12 cellular contexts compared by ENCODE assay signal in genomic region chr11:44833869-44834452, GRCh38.
DNase-seq lines count a peak whose midpoint lies in the region; ATAC-seq and TF ChIP-seq lines count a peak whose summit lies in the region.
"Had no signal": no experiment of that assay in that cellular context is flagged by ENCODE, and none has a peak within 500 bp of the region (broad histone marks: within the 10 kb centered on the region; RNA-seq: fewer than 3 reads in every experiment).

No MANE protein-coding gene starts in this region.

- peak overlapping the region; percentile 66; the same call in 1 of the 2 replicates for H3K27ac ChIP-seq in GM23338 (ENCODE audit: low read depth)
- H3K27ac ChIP-seq in right cardiac atrium (ENCODE audit: low read length) = peak overlapping the region; percentile 39
- H3K27ac ChIP-seq: BLaER1 treated with 17β-estradiol and CSF1 and Interleukin-3, amounts not matched to agents 10 nM and 100 nM had no signal

- H3K79me2 ChIP-seq in GM23338 (replicated peaks; ENCODE audit: insufficient read depth) = no peaks in the 10 kb centered on the region

- no peak overlapping the region for H3K27ac Mint-ChIP-seq in GM23338

- H3K4me1 Mint-ChIP-seq in GM23338 = peaks cover 38% of the 10 kb centered on the region
- peaks cover 2% of the 10 kb centered on the region for H3K4me1 Mint-ChIP-seq in activated T-cell treated with anti-CD3 and anti-CD28 coated beads, Interleukin-2, amount 50 U/mL, for 4 hours (ENCODE audit: low read depth)

- H3K4me3 ChIP-seq in GM23338 (no peak overlapping the region; the same call in 1 of the 2 replicates), right cardiac atrium (ENCODE audit: low read length) (no peak overlapping the region), neuron (ENCODE audit: low read length) (no peak overlapping the region)
- H3K4me3 ChIP-seq: BLaER1 treated with 17β-estradiol and CSF1 and Interleukin-3, amounts not matched to agents 10 nM and 100 nM had no signal

- intact Hi-C loops in right cardiac atrium (cut with DNase I) = no loop called here

- H4K20me1 ChIP-seq in GM23338 (replicated peaks; ENCODE audit: insufficient read depth) = no peaks in the 10 kb centered on the region
- H4K20me1 ChIP-seq: BLaER1 treated with 17β-estradiol and CSF1 and Interleukin-3, amounts not matched to agents 10 nM and 100 nM had no signal

- ATAC-seq in GM23338 (peak; percentile 79), right cardiac atrium (peak; percentile 23 to 24)
- no peak for ATAC-seq in activated T-cell treated with anti-CD3 and anti-CD28 coated beads, Interleukin-2, amount 50 U/mL, for 4 hours
- ATAC-seq: activated CD4-positive, CD25-positive, alpha-beta regulatory T cell treated with anti-CD3 and anti-CD28 coated beads, Interleukin-2, amount 50 U/mL, for 24 hours had no signal

- no peak overlapping the region for H3K4me3 Mint-ChIP-seq in GM23338
- H3K4me3 Mint-ChIP-seq in activated T-cell treated with anti-CD3 and anti-CD28 coated beads, Interleukin-2, amount 50 U/mL, for 4 hours = no peak overlapping the region

- peak overlapping the region; percentile 67 for H3K4me2 ChIP-seq in GM23338
- H3K4me2 ChIP-seq: BLaER1 treated with 17β-estradiol and CSF1 and Interleukin-3, amounts not matched to agents 10 nM and 100 nM had no signal

- H3K36me3 Mint-ChIP-seq in GM23338 (ENCODE audit: low read depth) = peaks cover 15% of the 10 kb centered on the region
- H3K36me3 Mint-ChIP-seq in activated T-cell treated with anti-CD3 and anti-CD28 coated beads, Interleukin-2, amount 50 U/mL, for 4 hours (ENCODE audit: insufficient read depth) = peaks cover 19% of the 10 kb centered on the region

- no peak for TF ChIP-seq CTCF in GM23338 (conservative IDR thresholded peaks at IDR 0.05; ENCODE audit: low read depth in 2 of 2)

- H3K9me2 ChIP-seq in GM23338 (ENCODE audit: insufficient read depth) = no peaks in the 10 kb centered on the region

- H3K9me3 ChIP-seq in right cardiac atrium (ENCODE audit: control insufficient read depth, low read length) (no peaks in the 10 kb centered on the region), neuron (ENCODE audit: low read length) (peaks cover 2% of the 10 kb centered on the region)

- whole genome bisulfite sequencing in right cardiac atrium = 47% methylated on average over 8 of the region's 8 CpGs

- H3K27me3 ChIP-seq in GM23338 (ENCODE audit: insufficient read depth) (no peaks in the 10 kb centered on the region), right cardiac atrium (ENCODE audit: control insufficient read depth, insufficient read depth) (no peaks in the 10 kb centered on the region), neuron (ENCODE audit: insufficient read depth, low read length) (no peaks in the 10 kb centered on the region)
- H3K27me3 ChIP-seq: BLaER1 treated with 17β-estradiol and CSF1 and Interleukin-3, amounts not matched to agents 10 nM and 100 nM had no signal

- H3K27me3 Mint-ChIP-seq in GM23338 (ENCODE audit: insufficient read depth, low read depth, poor library complexity) = peaks cover 18% of the 10 kb centered on the region
- H3K27me3 Mint-ChIP-seq in activated T-cell treated with anti-CD3 and anti-CD28 coated beads, Interleukin-2, amount 50 U/mL, for 4 hours (ENCODE audit: low read depth) = no peaks in the 10 kb centered on the region

- H3K36me3 ChIP-seq in GM23338 (ENCODE audit: insufficient read depth) (no peaks in the 10 kb centered on the region), neuron (ENCODE audit: insufficient read depth, low read length) (no peaks in the 10 kb centered on the region)
- H3K36me3 ChIP-seq: BLaER1 treated with 17β-estradiol and CSF1 and Interleukin-3, amounts not matched to agents 10 nM and 100 nM had no signal

- H3F3A ChIP-seq in GM23338 (replicated peaks; ENCODE audit: low read depth) = 0 out of 2 replicates have a peak, but pooled peaks cover 4% of the 10 kb centered on the region

- H3K4me1 ChIP-seq in GM23338 (ENCODE audit: insufficient read depth) (peaks cover 38% of the 10 kb centered on the region), right cardiac atrium (ENCODE audit: control insufficient read depth, insufficient read depth, low read length) (peaks cover 16% of the 10 kb centered on the region), neuron (ENCODE audit: insufficient read depth, low read length) (peaks cover 20% of the 10 kb centered on the region)

- DNase-seq in GM23338 (ENCODE audit: low spot score) (peak; percentile 65), NCI-H748 treated with DMSO at 0.1 percent for 48 hours (lab: John Stamatoyannopoulos, UW) (peak; percentile 31), right cardiac atrium (no peak), NCI-H510A treated with DMSO at 0.1 percent for 48 hours (lab: John Stamatoyannopoulos, UW) (no peak), GM19238 (ENCODE audit: insufficient read length, low spot score) (no peak)
- no peak for DNase-seq in activated T-cell treated with anti-CD3 and anti-CD28 coated beads, Interleukin-2, amount 50 U/mL, for 4 hours
- DNase-seq in stimulated activated CD4-positive, alpha-beta T cell treated with anti-CD3 and anti-CD28 coated beads, Interleukin-1b, Interleukin-23, amount 100 ng/mL, for 48 hours = no peak
- DNase-seq: amniotic stem cell, NCI-H1694 treated with DMSO at 0.1 percent for 48 hours had no signal

- H3K9me3 Mint-ChIP-seq in GM23338 = peaks cover 7% of the 10 kb centered on the region; the same call in 1 of the 3 replicates
- no peaks in the 10 kb centered on the region for H3K9me3 Mint-ChIP-seq in activated T-cell treated with anti-CD3 and anti-CD28 coated beads, Interleukin-2, amount 50 U/mL, for 4 hours

- H2AFZ ChIP-seq in GM23338 = peak overlapping the region; percentile 49
- H2AFZ ChIP-seq in neuron (ENCODE audit: low read depth, low read length) = peak overlapping the region; percentile 19

TF ChIP-seq in GM23338, 12 proteins besides CTCF, POLR2A, EP300 and RAD21 (continues in another document):
- TF ChIP-seq POLR2AphosphoS5 (IDR thresholded peaks at IDR 0.05; ENCODE audit: low read depth) (no peak), ZNF114 (CRISPR knock-in tag; IDR thresholded peaks at IDR 0.05) (no peak), ZNF462 (CRISPR knock-in tag; IDR thresholded peaks at IDR 0.05) (no peak), NANOG (IDR thresholded peaks at IDR 0.05; ENCODE audit: borderline replicate concordance) (no peak), CREB1 (CRISPR knock-in tag; IDR thresholded peaks at IDR 0.05; ENCODE audit: low read depth) (no peak)

Comparison
In these comparisons a context has a peak if more than half of its experiments do, and no peak if none do; other contexts are left out.
1. ATAC-seq: peak in GM23338 (single experiment) and right cardiac atrium (2 of 2); none in activated T-cell treated with anti-CD3 and anti-CD28 coated beads, Interleukin-2, amount 50 U/mL, for 4 hours (0 of 2).
2. DNase-seq: peak in GM23338 (single experiment) and NCI-H748 treated with DMSO at 0.1 percent for 48 hours (single experiment); none in right cardiac atrium (0 of 3), NCI-H510A treated with DMSO at 0.1 percent for 48 hours (single experiment), GM19238 (single experiment), activated T-cell treated with anti-CD3 and anti-CD28 coated beads, Interleukin-2, amount 50 U/mL, for 4 hours (single experiment) and stimulated activated CD4-positive, alpha-beta T cell treated with anti-CD3 and anti-CD28 coated beads, Interleukin-1b, Interleukin-23, amount 100 ng/mL, for 48 hours (single experiment).